Comparison of ENCODE assay signal across 29 cellular contexts in the genomic region with DNA sequence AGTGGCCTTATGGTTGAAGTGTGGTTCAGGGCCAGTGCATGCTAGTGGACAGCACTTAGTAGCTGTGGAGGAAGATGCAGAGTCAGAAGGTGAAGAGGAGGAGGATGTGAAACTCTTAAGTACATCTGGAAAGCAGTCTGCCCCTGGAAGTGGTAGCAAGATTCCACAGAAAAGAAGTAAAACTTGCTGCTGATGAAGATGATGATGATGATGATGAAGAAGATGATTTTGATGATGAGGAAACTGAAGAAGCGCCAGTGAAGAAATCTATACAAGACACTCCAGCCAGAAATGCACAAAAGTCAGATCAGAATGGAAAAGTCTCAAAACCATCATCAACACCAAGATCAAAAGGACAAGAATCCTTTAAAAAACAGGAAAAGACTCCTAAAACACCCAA. TPM values are rescaled to one million over a fixed set of nuclear protein-coding genes. Genes with fewer than 3 reads are reported as not detected.
"Had no signal": no experiment of that assay in that cellular context is flagged by ENCODE, and none has a peak within 500 bp of the region (broad histone marks: within the 10 kb centered on the region; RNA-seq: fewer than 3 reads in every experiment).

No MANE protein-coding gene starts in this region.

- H3K4me3 Mint-ChIP-seq: dendritic cell treated with granulocyte-macrophage colony-stimulating factor and Interleukin-4, amounts not matched to agents 40 ng/mL and 50 ng/mL, for 4 days; effector memory CD8-positive, alpha-beta T cell; endodermal cell; mesothelial cell of epicardium; naive B cell; naive thymus-derived CD8-positive, alpha-beta T cell had no signal

- ATAC-seq: effector memory CD8-positive, alpha-beta T cell; esophagus mucosa; gastrocnemius medialis; heart right ventricle; left cardiac atrium; left lung; left ventricle myocardium superior; lower lobe of right lung; mucosa of descending colon; naive thymus-derived CD8-positive, alpha-beta T cell had no signal

- FAIRE-seq: endometrium, islet of Langerhans, keratinocyte had no signal

- DNase-seq: cortex of kidney; effector CD8-positive, alpha-beta T cell; effector memory CD8-positive, alpha-beta T cell; endodermal cell; erythroblast; esophagus squamous epithelium; foreskin fibroblast; foreskin melanocyte; gastrocnemius medialis; glutamatergic neuron; head of caudate nucleus; heart right ventricle; hippocampal formation; left cardiac atrium; left lung; left ventricle myocardium superior; lower lobe of right lung; mesenchymal stem cell; mucosa of descending colon; naive B cell; naive thymus-derived CD8-positive, alpha-beta T cell had no signal

- H3K27ac ChIP-seq: epithelial cell of prostate, esophagus squamous epithelium, gastrocnemius medialis, heart right ventricle, left lung, lower lobe of right lung had no signal

- H3K9me3 ChIP-seq: esophagus squamous epithelium, gastrocnemius medialis, left lung, mucosa of descending colon had no signal

- H3K27ac Mint-ChIP-seq: dendritic cell treated with granulocyte-macrophage colony-stimulating factor and Interleukin-4, amounts not matched to agents 40 ng/mL and 50 ng/mL, for 4 days; effector memory CD8-positive, alpha-beta T cell; endodermal cell; mesothelial cell of epicardium; naive B cell; naive thymus-derived CD8-positive, alpha-beta T cell had no signal

- H3K36me3 ChIP-seq: esophagus squamous epithelium, gastrocnemius medialis, heart right ventricle, left lung, lower lobe of right lung had no signal

- H3K4me1 Mint-ChIP-seq: endodermal cell, mesothelial cell of epicardium had no signal

- H3K4me1 ChIP-seq: esophagus squamous epithelium, gastrocnemius medialis, heart right ventricle, left lung, lower lobe of right lung had no signal

- H3K27me3 ChIP-seq: gastrocnemius medialis, left lung had no signal

- H3K4me3 ChIP-seq: esophagus squamous epithelium, gastrocnemius medialis, heart right ventricle, left lung, lower lobe of right lung, mucosa of descending colon had no signal

- H3K36me3 Mint-ChIP-seq: mesothelial cell of epicardium; naive B cell; naive thymus-derived CD8-positive, alpha-beta T cell had no signal

- H3K9me3 Mint-ChIP-seq: dendritic cell treated with granulocyte-macrophage colony-stimulating factor and Interleukin-4, amounts not matched to agents 40 ng/mL and 50 ng/mL, for 4 days; effector memory CD8-positive, alpha-beta T cell had no signal

RNA-seq across cellular contexts. Expression of a gene that starts 28.9 kb away (rescaled TPM):
- total RNA-seq: myocyte; naive thymus-derived CD8-positive, alpha-beta T cell had no signal
- polyA plus RNA-seq: naive thymus-derived CD8-positive, alpha-beta T cell had no signal
